In the genomic region with DNA sequence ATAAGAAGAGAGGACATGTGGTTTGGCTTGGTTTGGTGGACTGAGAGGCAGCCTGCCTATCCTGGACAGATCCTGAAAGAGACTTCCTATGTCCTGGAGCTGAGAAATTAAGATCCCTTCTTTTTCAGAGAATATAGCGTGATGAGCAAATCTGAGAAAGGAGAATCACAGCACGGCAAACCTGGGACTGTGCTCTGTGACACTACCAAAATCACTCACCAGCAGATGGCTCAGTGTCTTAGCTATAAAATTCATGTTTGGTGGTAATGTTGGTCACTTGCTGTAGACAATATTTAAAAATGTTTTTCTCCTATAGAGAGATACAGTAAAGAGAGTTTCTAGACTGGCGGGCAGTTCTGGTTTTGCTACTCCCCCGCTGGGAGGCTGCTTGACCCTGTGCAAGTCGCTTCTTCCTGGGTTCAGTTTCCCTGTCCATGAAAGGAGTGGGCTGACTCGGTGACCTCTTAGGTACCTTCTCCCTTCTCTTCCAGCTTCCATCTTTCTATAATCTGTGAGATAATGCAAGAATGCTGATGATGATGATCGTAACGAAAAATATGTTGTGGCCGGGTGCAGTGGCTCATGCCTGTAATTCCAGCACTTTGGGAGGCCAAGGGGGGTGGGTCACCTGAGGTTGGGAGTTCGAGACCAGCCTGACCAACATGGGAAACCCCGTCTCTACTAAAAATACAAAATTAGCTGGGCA, we compare ENCODE assay signal across 1 cellular context.
TF ChIP-seq lines count a peak whose summit lies in the region.

No MANE protein-coding gene starts in this region.

TF ChIP-seq in HepG2, 621 proteins besides CTCF, POLR2A, EP300 and RAD21:
- no peak for TF ChIP-seq FLYWCH1 (CRISPR knock-in tag; IDR thresholded peaks at IDR 0.05)
- TF ChIP-seq RBFOX2 (IDR thresholded peaks at IDR 0.05; ENCODE audit: low read depth, low read length): 0 out of 2 replicates have a peak, but pooled peaks have one; percentile 0
